In the genomic region with DNA sequence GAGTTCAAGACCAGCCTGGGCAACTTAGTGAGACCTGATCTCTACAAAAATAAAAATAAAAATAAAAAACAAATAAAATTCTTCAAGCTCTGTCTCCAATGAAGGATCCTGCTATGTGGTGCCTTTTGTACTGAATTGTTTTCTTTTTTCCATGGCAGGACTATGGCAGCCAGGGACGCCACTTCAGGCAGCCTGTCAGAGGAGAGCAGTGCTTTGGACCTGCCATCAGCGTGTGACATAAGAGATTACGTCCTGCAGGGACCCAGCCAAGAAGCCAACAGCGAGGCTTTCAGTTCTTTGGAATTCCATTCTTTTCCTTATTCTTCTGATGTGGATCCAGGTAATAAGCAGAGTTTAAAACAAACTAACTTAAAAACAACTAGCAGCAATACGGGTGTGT, we compare ENCODE assay signal across 17 cellular contexts.
"Had no signal": no experiment of that assay in that cellular context is flagged by ENCODE, and none has a peak within 500 bp of the region (broad histone marks: within the 10 kb centered on the region; RNA-seq: fewer than 3 reads in every experiment).

No MANE protein-coding gene starts in this region.

- H3K27me3 Mint-ChIP-seq: activated naive CD8-positive, alpha-beta T cell treated with anti-CD3 and anti-CD28 coated beads, Interleukin-2, amount 10 ng/mL, durations not matched to agents 7 days and 5 days had no signal

- H3K4me3 ChIP-seq: cardiac muscle cell, mucosa of descending colon, spleen, tibial artery had no signal

- H3K4me3 Mint-ChIP-seq: activated naive CD8-positive, alpha-beta T cell treated with anti-CD3 and anti-CD28 coated beads, Interleukin-2, amount 10 ng/mL, durations not matched to agents 7 days and 5 days; neural crest cell had no signal

- H3K27ac ChIP-seq: cardiac muscle cell, foreskin keratinocyte, tibial artery had no signal

- H3K27ac Mint-ChIP-seq: activated naive CD8-positive, alpha-beta T cell treated with anti-CD3 and anti-CD28 coated beads, Interleukin-2, amount 10 ng/mL, durations not matched to agents 7 days and 5 days had no signal

- H3K27me3 ChIP-seq: cardiac muscle cell, foreskin keratinocyte, spleen, tibial artery had no signal

- DNase-seq: activated naive CD4-positive, alpha-beta T cell treated with Interleukin-2 at 50 U/mL for 16 hours; activated naive CD8-positive, alpha-beta T cell treated with anti-CD3 and anti-CD28 coated beads, Interleukin-2, amount 10 ng/mL, durations not matched to agents 7 days and 5 days; activated T-cell treated with anti-CD3 and anti-CD28 coated beads, Interleukin-2, amount 50 U/mL, for 1 hour; effector CD4-positive, alpha-beta T cell; foreskin keratinocyte; hippocampal formation; mesenchymal stem cell; mucosa of descending colon; posterior cingulate gyrus; spleen; stimulated activated CD4-positive, alpha-beta T cell treated with anti-CD3 and anti-CD28 coated beads, Interleukin-4, amount 100 ng/mL, for 1 hour; stimulated activated naive CD8-positive, alpha-beta T cell treated with anti-CD3 and anti-CD28 coated beads, Interleukin-15, Interleukin-2, amounts not matched to agents 100 U/mL and 50 U/mL, for 24 hours; T-helper 1 cell; T-helper 9 cell; tibial artery had no signal

- H3K36me3 ChIP-seq: cardiac muscle cell had no signal

- H3K9me3 ChIP-seq: mucosa of descending colon, spleen, tibial artery had no signal

- H3K9me3 Mint-ChIP-seq: activated naive CD8-positive, alpha-beta T cell treated with anti-CD3 and anti-CD28 coated beads, Interleukin-2, amount 10 ng/mL, durations not matched to agents 7 days and 5 days; neural crest cell had no signal

- ATAC-seq: foreskin keratinocyte; mucosa of descending colon; stimulated activated naive CD8-positive, alpha-beta T cell treated with anti-CD3 and anti-CD28 coated beads, Interleukin-15, Interleukin-2, amounts not matched to agents 100 U/mL and 50 U/mL, for 24 hours had no signal

- H3K4me1 ChIP-seq: foreskin keratinocyte, tibial artery had no signal

- H3K4me1 Mint-ChIP-seq: neural crest cell had no signal
